In genomic region chr12:108257004-108257403, GRCh38 we compare ENCODE assay signal across 20 cellular contexts.
"Had no signal": no experiment of that assay in that cellular context is flagged by ENCODE, and none has a peak within 500 bp of the region (broad histone marks: within the 10 kb centered on the region; RNA-seq: fewer than 3 reads in every experiment).

No MANE protein-coding gene starts in this region.

- H3K27ac Mint-ChIP-seq: activated CD8-positive, alpha-beta T cell treated with anti-CD3 and anti-CD28 coated beads for 36 hours; activated naive CD4-positive, alpha-beta T cell treated with anti-CD3 and anti-CD28 coated beads, Interleukin-2, amount 10 ng/mL, durations not matched to agents 7 days and 5 days; activated naive CD8-positive, alpha-beta T cell treated with anti-CD3 and anti-CD28 coated beads for 36 hours; activated T-cell treated with anti-CD3 and anti-CD28 coated beads, Interleukin-2, amount 50 U/mL, for 72 hours; activated T-helper 2 cell treated with anti-CD3 and anti-CD28 coated beads, Interferon-gamma antibody, Interleukin-2, Interleukin-4, amounts not matched to agents 10 μg/mL and 5 μg/mL and 100 μg/mL, durations not matched to agents 14 hours and 24 hours and 36 hours; T-helper 1 cell treated with Interleukin-12 subunit alpha and Interleukin-12 subunit beta and Interleukin-4 antibody, amounts not matched to agents 30 μg/mL and 1 μg/mL, for 36 hours had no signal

- H3K4me3 Mint-ChIP-seq: activated CD8-positive, alpha-beta T cell treated with anti-CD3 and anti-CD28 coated beads for 36 hours; activated naive CD4-positive, alpha-beta T cell treated with anti-CD3 and anti-CD28 coated beads, Interleukin-2, amount 10 ng/mL, durations not matched to agents 7 days and 5 days; activated naive CD8-positive, alpha-beta T cell treated with anti-CD3 and anti-CD28 coated beads for 36 hours; activated T-cell treated with anti-CD3 and anti-CD28 coated beads, Interleukin-2, amount 50 U/mL, for 72 hours; T-helper 1 cell treated with Interleukin-12 subunit alpha and Interleukin-12 subunit beta and Interleukin-4 antibody, amounts not matched to agents 30 μg/mL and 1 μg/mL, for 36 hours had no signal

- H3K4me1 Mint-ChIP-seq: activated naive CD4-positive, alpha-beta T cell treated with anti-CD3 and anti-CD28 coated beads, Interleukin-2, amount 10 ng/mL, durations not matched to agents 7 days and 5 days; activated naive CD8-positive, alpha-beta T cell treated with anti-CD3 and anti-CD28 coated beads for 36 hours had no signal

- H3K9me3 Mint-ChIP-seq: activated naive CD4-positive, alpha-beta T cell treated with anti-CD3 and anti-CD28 coated beads, Interleukin-2, amount 10 ng/mL, durations not matched to agents 7 days and 5 days had no signal

- H3K36me3 Mint-ChIP-seq: activated naive CD4-positive, alpha-beta T cell treated with anti-CD3 and anti-CD28 coated beads, Interleukin-2, amount 10 ng/mL, durations not matched to agents 7 days and 5 days; activated naive CD8-positive, alpha-beta T cell treated with anti-CD3 and anti-CD28 coated beads for 36 hours had no signal

- DNase-seq: activated CD4-positive, alpha-beta T cell treated with anti-CD3 and anti-CD28 coated beads for 4 hours; activated CD8-positive, alpha-beta memory T cell treated with anti-CD3 and anti-CD28 coated beads, Interleukin-2, amount 50 U/mL, for 4 hours; activated CD8-positive, alpha-beta T cell treated with anti-CD3 and anti-CD28 coated beads for 36 hours; activated gamma-delta T cell treated with Interleukin-2 at 50 U/mL for 16 hours; activated naive CD4-positive, alpha-beta T cell treated with anti-CD3 and anti-CD28 coated beads, Interleukin-2, amount 10 ng/mL, durations not matched to agents 7 days and 5 days; activated naive CD8-positive, alpha-beta T cell treated with anti-CD3 and anti-CD28 coated beads for 36 hours; activated T-cell treated with anti-CD3 and anti-CD28 coated beads, Interleukin-2, amount 50 U/mL, for 72 hours; colonic mucosa; MM.1S; NCI-H1105; NCI-H1436; NCI-H1694 treated with DMSO at 0.1 percent for 48 hours; NCI-H2029 treated with DMSO at 0.1 percent for 48 hours; NCI-H226; NCI-H69; OCI-M1; Peyer's patch; SHP77 had no signal
